In genomic region chr1:23867953-23868847, GRCh38 we compare ENCODE assay signal across 8 cellular contexts. TPM values are rescaled to one million over a fixed set of nuclear protein-coding genes. Genes with fewer than 3 reads are reported as not detected.
A peak's percentile ranks its signal among the peaks of the same experiment; 100 is the strongest.
DNase-seq lines count a peak whose midpoint lies in the region; ATAC-seq and TF ChIP-seq lines count a peak whose summit lies in the region.

TSS of gene FUCA1 (minus strand) at chr1:23868290. CDS start at chr1:23868286, 4 bp downstream.

- H3K36me3 ChIP-seq in adrenal gland (replicated peaks in 1 of 2) (peaks cover 0 to 16% of the 10 kb centered on the region in 2 donors), upper lobe of right lung (peaks cover 12% of the 10 kb centered on the region)

- TF ChIP-seq CTCF in GM12872 (IDR thresholded peaks at IDR 0.05; ENCODE audit: insufficient read depth, low read depth, low read length) (peak; percentile 93), adrenal gland (IDR thresholded peaks at IDR 0.05) (peak; percentile 87 to 96 (median 94)), upper lobe of right lung (IDR thresholded peaks at IDR 0.05) (peak; percentile 95)

- peak within 1 kb of the TSS in 3 of 4 donors; percentile 26 to 98 (median 55) for H3K4me3 ChIP-seq in adrenal gland
- peak within 1 kb of the TSS; percentile 81 for H3K4me3 ChIP-seq in upper lobe of right lung

- WGBS in adrenal gland, 4 donors: 4 to 18% (median 4%) methylated on average over 22 to 81 of the region's 81 CpGs

- H3K9me3 ChIP-seq in adrenal gland (replicated peaks in 1 of 3): no peaks in the 10 kb centered on the region
- H3K9me3 ChIP-seq in upper lobe of right lung: no peaks in the 10 kb centered on the region

- intact Hi-C loops in adrenal gland (cut with DNase I) (loop anchor here in 1 of 2 donors (10.0 kb wide), 1 partner anchor 63 kb away; the partner anchor contains the start of gene GALE), left cardiac atrium (cut with DNase I) (loop anchor here in 1 of 2 donors (5.0 kb wide), 2 partner anchors 61 to 96 kb away; no protein-coding TSS in a partner anchor), posterior vena cava (cut with DNase I) (no loop called here), upper lobe of right lung (cut with DNase I) (no loop called here)

- peaks cover 8 to 28% of the 10 kb centered on the region in 2 donors for H3K4me1 ChIP-seq in adrenal gland (replicated peaks in 1 of 2)
- H3K4me1 ChIP-seq in upper lobe of right lung: peaks cover 25% of the 10 kb centered on the region

- ATAC-seq in HG02678 (IDR thresholded peaks at IDR 0.05; ENCODE audit: unreplicated experiment) (peak; percentile 94), left cardiac atrium (peak; percentile 99), upper lobe of right lung (peak; percentile 99)

- H3K27me3 ChIP-seq in adrenal gland (no peaks in the 10 kb centered on the region), upper lobe of right lung (no peaks in the 10 kb centered on the region)

- peak; percentile 45 to 77 for TF ChIP-seq POLR2A in adrenal gland (IDR thresholded peaks at IDR 0.05)

- DNase-seq in NCI-H128 (lab: John Stamatoyannopoulos, UW; ENCODE audit: unreplicated experiment) (peak; percentile 98), SW480 (ENCODE audit: low spot score) (peak; percentile 95), adrenal gland (peak; percentile 91 to 96 (median 94)), left cardiac atrium (peak; percentile 92), posterior vena cava (ENCODE audit: low spot score) (peak; percentile 96), upper lobe of right lung (peak; percentile 97)

- peak within 1 kb of the TSS in 4 of 5 donors; percentile 14 to 87 (median 61) for H3K27ac ChIP-seq in adrenal gland
- peak within 1 kb of the TSS; percentile 70 for H3K27ac ChIP-seq in upper lobe of right lung

RNA-seq across cellular contexts. Expression of gene FUCA1, which starts in this region (rescaled TPM):
- total RNA-seq in adrenal gland (100 to 1,000 TPM in 1 of 8 donors, 10 to 100 TPM in 7; 55.0 to 109 (median 77.1) TPM), left cardiac atrium (10 to 100 TPM; 17.0 to 19.9 TPM), posterior vena cava (10 to 100 TPM; 13.8 to 27.9 TPM), upper lobe of right lung (44.4 TPM)
- polyA plus RNA-seq in adrenal gland: 10 to 100 TPM; 17.9 to 59.0 (median 34.1) TPM

Comparison
In these comparisons a context has a peak if more than half of its experiments do, and no peak if none do; other contexts are left out.
1. Peak in every context shown above with its lines: DNase-seq, ATAC-seq, H3K4me3 ChIP-seq and H3K27ac ChIP-seq.